9 cellular contexts compared by ENCODE assay signal in the genomic region with DNA sequence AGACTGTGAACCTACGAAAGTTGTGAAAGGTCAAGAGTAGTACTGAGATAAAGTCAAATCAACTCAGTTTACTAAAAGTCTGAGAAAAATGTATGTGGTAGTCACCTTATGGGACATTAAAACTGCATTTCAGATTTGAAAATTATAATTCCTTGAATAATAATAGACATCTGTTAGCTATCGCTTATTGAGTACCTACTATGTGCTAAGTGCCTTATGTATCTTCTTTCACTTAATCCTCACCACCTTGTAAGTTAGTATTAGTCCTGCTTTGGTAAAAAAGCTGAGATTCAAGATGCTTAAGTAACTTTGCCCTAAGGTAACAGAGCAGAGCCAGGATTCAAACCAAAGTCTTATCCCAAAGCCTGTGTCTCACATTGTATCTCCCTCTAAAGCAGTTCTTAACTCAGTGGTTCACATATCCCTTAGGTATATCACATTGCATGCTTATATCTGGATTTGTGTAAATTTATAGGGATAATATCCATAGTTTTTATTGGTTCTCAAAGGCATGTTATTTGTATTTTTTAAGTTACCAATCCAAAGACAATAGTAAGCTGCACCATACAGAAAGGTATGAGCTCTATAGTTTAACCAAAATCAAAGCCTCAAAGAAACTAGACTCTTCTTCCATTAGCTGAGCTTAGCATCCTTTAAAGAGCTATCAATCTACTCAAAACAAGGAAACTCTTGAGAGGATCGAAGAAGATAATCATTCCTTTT. TPM values are rescaled to one million over a fixed set of nuclear protein-coding genes. Genes with fewer than 3 reads are reported as not detected.
DNase-seq lines count a peak whose midpoint lies in the region; ATAC-seq and TF ChIP-seq lines count a peak whose summit lies in the region.
"Had no signal": no experiment of that assay in that cellular context is flagged by ENCODE, and none has a peak within 500 bp of the region (broad histone marks: within the 10 kb centered on the region; RNA-seq: fewer than 3 reads in every experiment).

No MANE protein-coding gene starts in this region.

- H3K36me3 ChIP-seq in MG63 (peaks cover 11% of the 10 kb centered on the region), duodenal mucosa (ENCODE audit: control insufficient read depth in 1 of 2, insufficient read depth in 2 of 2, low read length in 2 of 2) (no peaks in the 10 kb centered on the region)

- no peak for DNase-seq in MG63
- no peak for DNase-seq in neural crest cell (ENCODE audit: low read depth, low spot score)
- no peak for DNase-seq in inferior parietal cortex (ENCODE audit: extremely low spot score)
- no peak for DNase-seq in NCI-H2196 (lab: John Stamatoyannopoulos, UW; ENCODE audit: unreplicated experiment)
- DNase-seq in OCI-M2 (lab: John Stamatoyannopoulos, UW; ENCODE audit: unreplicated experiment) = no peak

- H3K36me3 Mint-ChIP-seq in neural crest cell (ENCODE audit: low read depth) = peaks cover 23% of the 10 kb centered on the region

- H3K9ac ChIP-seq in duodenal mucosa (ENCODE audit: low read depth in 1 of 2, low read length in 2 of 2) = peak overlapping the region; percentile 84 to 89

- H3K27ac Mint-ChIP-seq in neural crest cell (ENCODE audit: unreplicated experiment) = peak overlapping the region; percentile 93

- no peak for TF ChIP-seq CTCF in C4-2B (conservative IDR thresholded peaks at IDR 0.05)
- TF ChIP-seq CTCF in neural crest cell (conservative IDR thresholded peaks at IDR 0.05) = no peak

- no peaks in the 10 kb centered on the region for H3K27me3 ChIP-seq in MG63
- H3K27me3 ChIP-seq in duodenal mucosa (ENCODE audit: control insufficient read depth in 1 of 2, insufficient read depth in 2 of 2, low read length in 2 of 2) = no peaks in the 10 kb centered on the region

- no peaks in the 10 kb centered on the region for H3K9me3 Mint-ChIP-seq in neural crest cell

- H3K4me3 Mint-ChIP-seq in neural crest cell = peak overlapping the region; percentile 95

- peak overlapping the region; percentile 79 for H3K27ac ChIP-seq in C4-2B
- no peak overlapping the region for H3K27ac ChIP-seq in duodenal mucosa (ENCODE audit: low read depth, low read length)

- peaks cover 25% of the 10 kb centered on the region for H3K4me1 Mint-ChIP-seq in neural crest cell

- no peak for ATAC-seq in HG02623 (IDR thresholded peaks at IDR 0.05; ENCODE audit: unreplicated experiment)

- no peaks in the 10 kb centered on the region for H3K27me3 Mint-ChIP-seq in neural crest cell (ENCODE audit: low read depth)

- H3K4me1 ChIP-seq in duodenal mucosa (ENCODE audit: control insufficient read depth in 1 of 2, insufficient read depth in 2 of 2, low read length in 2 of 2) = peaks cover 9% of the 10 kb centered on the region in 2 donors

- H3K4me3 ChIP-seq in MG63 = peak overlapping the region; percentile 90
- H3K4me3 ChIP-seq in duodenal mucosa (ENCODE audit: low read depth in 1 of 2, low read length in 2 of 2) = peak overlapping the region; percentile 71 to 86

- H3K9me3 ChIP-seq in MG63 (no peaks in the 10 kb centered on the region), duodenal mucosa (ENCODE audit: control insufficient read depth in 1 of 2, low read length in 2 of 2) (no peaks in the 10 kb centered on the region)

RNA-seq across cellular contexts. Expression of a gene that starts 0.9 kb away (rescaled TPM):
- total RNA-seq in MG63 (2014; rRNA removed; shearing (Covaris generic); ENCODE audit: low replicate concordance) = 19.6 and 30.6 TPM in 2 replicates
- total RNA-seq in neural crest cell = 25.0 and 27.8 TPM in 2 replicates

RNA-seq across cellular contexts. Expression of a gene that starts 22.5 kb away (rescaled TPM):
- total RNA-seq in MG63 (2014; rRNA removed; shearing (Covaris generic); ENCODE audit: low replicate concordance) = not detected in 2 replicates
- not detected in 2 replicates for total RNA-seq in neural crest cell
- total RNA-seq: pulmonary artery endothelial cell had no signal
